15 cellular contexts compared by ENCODE assay signal in the genomic region with DNA sequence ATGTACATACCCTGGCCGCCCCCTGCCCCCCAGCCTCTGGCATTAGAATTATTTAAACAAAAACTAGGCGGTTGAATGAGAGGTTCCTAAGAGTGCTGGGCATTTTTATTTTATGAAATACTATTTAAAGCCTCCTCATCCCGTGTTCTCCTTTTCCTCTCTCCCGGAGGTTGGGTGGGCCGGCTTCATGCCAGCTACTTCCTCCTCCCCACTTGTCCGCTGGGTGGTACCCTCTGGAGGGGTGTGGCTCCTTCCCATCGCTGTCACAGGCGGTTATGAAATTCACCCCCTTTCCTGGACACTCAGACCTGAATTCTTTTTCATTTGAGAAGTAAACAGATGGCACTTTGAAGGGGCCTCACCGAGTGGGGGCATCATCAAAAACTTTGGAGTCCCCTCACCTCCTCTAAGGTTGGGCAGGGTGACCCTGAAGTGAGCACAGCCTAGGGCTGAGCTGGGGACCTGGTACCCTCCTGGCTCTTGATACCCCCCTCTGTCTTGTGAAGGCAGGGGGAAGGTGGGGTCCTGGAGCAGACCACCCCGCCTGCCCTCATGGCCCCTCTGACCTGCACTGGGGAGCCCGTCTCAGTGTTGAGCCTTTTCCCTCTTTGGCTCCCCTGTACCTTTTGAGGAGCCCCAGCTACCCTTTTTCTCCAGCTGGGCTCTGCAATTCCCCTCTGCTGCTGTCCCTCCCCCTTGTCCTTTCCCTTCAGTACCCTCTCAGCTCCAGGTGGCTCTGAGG. TPM values are rescaled to one million over a fixed set of nuclear protein-coding genes. Genes with fewer than 3 reads are reported as not detected.
DNase-seq lines count a peak whose midpoint lies in the region; ATAC-seq and TF ChIP-seq lines count a peak whose summit lies in the region.
"Had no signal": no experiment of that assay in that cellular context is flagged by ENCODE, and none has a peak within 500 bp of the region (broad histone marks: within the 10 kb centered on the region; RNA-seq: fewer than 3 reads in every experiment).

No MANE protein-coding gene starts in this region.

- H3K27ac ChIP-seq in right lobe of liver (no peak overlapping the region), transverse colon (no peak overlapping the region), vagina (no peak overlapping the region)
- H3K27ac ChIP-seq: thoracic aorta had no signal

- H3K36me3 ChIP-seq in right lobe of liver (peaks cover 10 to 32% (median 15%) of the 10 kb centered on the region in 4 donors), transverse colon (peaks cover 0 to 33% (median 17%) of the 10 kb centered on the region in 4 donors), vagina (peaks cover 7 to 44% of the 10 kb centered on the region in 2 donors)

- H3K27ac Mint-ChIP-seq in activated naive CD8-positive, alpha-beta T cell treated with anti-CD3 and anti-CD28 coated beads, Interleukin-2, amount 10 ng/mL, durations not matched to agents 7 days and 5 days = peak overlapping the region; percentile 30
- no peak overlapping the region for H3K27ac Mint-ChIP-seq in activated naive CD8-positive, alpha-beta T cell treated with anti-CD3 and anti-CD28 coated beads for 36 hours
- peak overlapping the region; percentile 74 for H3K27ac Mint-ChIP-seq in activated B cell treated with CpG ODN at 0.5 μM for 24 hours

- no peak for DNase-seq in activated naive CD8-positive, alpha-beta T cell treated with anti-CD3 and anti-CD28 coated beads, Interleukin-2, amount 10 ng/mL, durations not matched to agents 7 days and 5 days
- DNase-seq in activated naive CD8-positive, alpha-beta T cell treated with anti-CD3 and anti-CD28 coated beads for 36 hours = no peak
- DNase-seq in activated B cell treated with CpG ODN at 0.5 μM for 24 hours = no peak
- DNase-seq in right lobe of liver = peak in 2 of 3 donors; percentile 56 to 60
- no peak for DNase-seq in transverse colon
- no peak for DNase-seq in vagina (ENCODE audit: extremely low spot score in 2 of 2)
- no peak for DNase-seq in pons (ENCODE audit: low spot score)
- DNase-seq: kidney glomerular epithelial cell; NCI-H1105; stimulated activated CD4-positive, alpha-beta T cell treated with anti-CD3 and anti-CD28 coated beads, Interleukin-12 subunit alpha, Interleukin-12 subunit beta, amount 100 ng/mL, for 4 hours had no signal

- peaks cover 27% of the 10 kb centered on the region for H3K36me3 Mint-ChIP-seq in activated naive CD8-positive, alpha-beta T cell treated with anti-CD3 and anti-CD28 coated beads, Interleukin-2, amount 10 ng/mL, durations not matched to agents 7 days and 5 days
- peaks cover 20% of the 10 kb centered on the region for H3K36me3 Mint-ChIP-seq in activated naive CD8-positive, alpha-beta T cell treated with anti-CD3 and anti-CD28 coated beads for 36 hours
- H3K36me3 Mint-ChIP-seq in activated B cell treated with CpG ODN at 0.5 μM for 24 hours (ENCODE audit: low read depth) = peaks cover 57% of the 10 kb centered on the region

- TF ChIP-seq EP300 in transverse colon (IDR thresholded peaks at IDR 0.05; ENCODE audit: low read depth) = no peak

- TF ChIP-seq CTCF in activated B cell treated with CpG ODN at 0.5 μM for 24 hours (IDR thresholded peaks at IDR 0.05) (no peak), right lobe of liver (IDR thresholded peaks at IDR 0.05) (no peak), transverse colon (IDR thresholded peaks at IDR 0.05) (no peak), vagina (IDR thresholded peaks at IDR 0.05) (no peak)

- H3K27me3 Mint-ChIP-seq in activated naive CD8-positive, alpha-beta T cell treated with anti-CD3 and anti-CD28 coated beads, Interleukin-2, amount 10 ng/mL, durations not matched to agents 7 days and 5 days = no peaks in the 10 kb centered on the region
- H3K27me3 Mint-ChIP-seq in activated naive CD8-positive, alpha-beta T cell treated with anti-CD3 and anti-CD28 coated beads for 36 hours = peaks cover 4% of the 10 kb centered on the region
- H3K27me3 Mint-ChIP-seq in activated B cell treated with CpG ODN at 0.5 μM for 24 hours = no peaks in the 10 kb centered on the region

- POLR2A ChIA-PET in activated naive CD8-positive, alpha-beta T cell treated with anti-CD3 and anti-CD28 coated beads, Interleukin-2, amount 10 ng/mL, durations not matched to agents 7 days and 5 days (lab: Charles Lee) = no interaction called here
- POLR2A ChIA-PET in activated B cell treated with CpG ODN at 0.5 μM for 24 hours (lab: Charles Lee) = interaction anchor here (0.7 kb wide), 1 partner anchor 71 kb away, joined by 3 read pairs; no protein-coding TSS in a partner anchor

- 41% methylated on average over 9 of the region's 11 CpGs for WGBS in right lobe of liver (ENCODE audit: insufficient coverage, low coverage, low lambda C conversion rate, missing lambda C conversion rate)
- 70 to 77% methylated on average over 4 to 11 of the region's 11 CpGs for WGBS in transverse colon (ENCODE audit: low coverage in 1 of 2), 2 donors

- H3K9me3 ChIP-seq in right lobe of liver = no peaks in the 10 kb centered on the region
- no peaks in the 10 kb centered on the region for H3K9me3 ChIP-seq in transverse colon
- H3K9me3 ChIP-seq in vagina = no peaks in the 10 kb centered on the region
- H3K9me3 ChIP-seq: breast epithelium, thoracic aorta had no signal

- H3K4me3 ChIP-seq in right lobe of liver = no peak overlapping the region
- H3K4me3 ChIP-seq in transverse colon = no peak overlapping the region
- no peak overlapping the region for H3K4me3 ChIP-seq in vagina
- H3K4me3 ChIP-seq: breast epithelium, thoracic aorta had no signal

- H3K9me3 Mint-ChIP-seq in activated naive CD8-positive, alpha-beta T cell treated with anti-CD3 and anti-CD28 coated beads, Interleukin-2, amount 10 ng/mL, durations not matched to agents 7 days and 5 days = no peaks in the 10 kb centered on the region
- H3K9me3 Mint-ChIP-seq in activated naive CD8-positive, alpha-beta T cell treated with anti-CD3 and anti-CD28 coated beads for 36 hours = no peaks in the 10 kb centered on the region
- H3K9me3 Mint-ChIP-seq in activated B cell treated with CpG ODN at 0.5 μM for 24 hours = no peaks in the 10 kb centered on the region

- no peak for ATAC-seq in activated naive CD8-positive, alpha-beta T cell treated with anti-CD3 and anti-CD28 coated beads, Interleukin-2, amount 10 ng/mL, durations not matched to agents 7 days and 5 days (ENCODE audit: low read depth)
- ATAC-seq in activated B cell treated with CpG ODN at 0.5 μM for 24 hours (ENCODE audit: low read depth) (no peak), right lobe of liver (peak in 1 of 4 donors; percentile 1), GM18868 (IDR thresholded peaks at IDR 0.05; ENCODE audit: unreplicated experiment) (no peak)

- H3K27me3 ChIP-seq in right lobe of liver (no peaks in the 10 kb centered on the region), transverse colon (no peaks in the 10 kb centered on the region), vagina (no peaks in the 10 kb centered on the region)
- H3K27me3 ChIP-seq: breast epithelium had no signal

- H3K4me1 ChIP-seq in right lobe of liver (peaks cover 0 to 27% (median 13%) of the 10 kb centered on the region in 4 donors), transverse colon (peaks cover 12 to 29% (median 18%) of the 10 kb centered on the region in 4 donors), vagina (peaks cover 35% of the 10 kb centered on the region)

- H3K4me1 Mint-ChIP-seq in activated naive CD8-positive, alpha-beta T cell treated with anti-CD3 and anti-CD28 coated beads, Interleukin-2, amount 10 ng/mL, durations not matched to agents 7 days and 5 days = peaks cover 25% of the 10 kb centered on the region
- peaks cover 14% of the 10 kb centered on the region for H3K4me1 Mint-ChIP-seq in activated naive CD8-positive, alpha-beta T cell treated with anti-CD3 and anti-CD28 coated beads for 36 hours
- H3K4me1 Mint-ChIP-seq in activated B cell treated with CpG ODN at 0.5 μM for 24 hours = peaks cover 89% of the 10 kb centered on the region

- intact Hi-C loops in activated B cell treated with CpG ODN at 0.5 μM for 24 hours (cut with micrococcal nuclease) (no loop called here), right lobe of liver (cut with DNase I) (no loop called here), transverse colon (cut with DNase I; ENCODE audit: low total_unique reads) (loop anchor here (10.0 kb wide), 1 partner anchor 69 kb away; no protein-coding TSS in a partner anchor), vagina (cut with DNase I) (no loop called here)

- CTCF ChIA-PET in activated B cell treated with CpG ODN at 0.5 μM for 24 hours (lab: Charles Lee) = interaction anchor here (1.0 to 1.4 kb wide), 2 partner anchors 48 to 71 kb away, joined by 3 to 4 read pairs; no protein-coding TSS in a partner anchor

- no peak for TF ChIP-seq POLR2A in right lobe of liver (IDR thresholded peaks at IDR 0.05)
- peak; percentile 3 for TF ChIP-seq POLR2A in transverse colon (IDR thresholded peaks at IDR 0.05)
- no peak for TF ChIP-seq POLR2A in vagina (IDR thresholded peaks at IDR 0.05)

- no peak overlapping the region for H3K4me3 Mint-ChIP-seq in activated naive CD8-positive, alpha-beta T cell treated with anti-CD3 and anti-CD28 coated beads, Interleukin-2, amount 10 ng/mL, durations not matched to agents 7 days and 5 days
- no peak overlapping the region for H3K4me3 Mint-ChIP-seq in activated naive CD8-positive, alpha-beta T cell treated with anti-CD3 and anti-CD28 coated beads for 36 hours
- H3K4me3 Mint-ChIP-seq in activated B cell treated with CpG ODN at 0.5 μM for 24 hours = no peak overlapping the region

- in situ Hi-C loops in transverse colon (cut with MboI; ENCODE audit: low pct_ligation_motif_present in 1 of 4, low pct_unique_long_range_greater_than_20kb in 1 of 4, low sequenced_read_pairs in 3 of 4) = no loop called here

RNA-seq across cellular contexts. Expression of a gene that starts 7.6 kb away (rescaled TPM):
- total RNA-seq in activated naive CD8-positive, alpha-beta T cell treated with anti-CD3 and anti-CD28 coated beads, Interleukin-2, amount 10 ng/mL, durations not matched to agents 7 days and 5 days = 10 to 100 TPM; 25.1 to 25.9 TPM
- 10 to 100 TPM; 12.6 to 13.0 TPM for total RNA-seq in activated naive CD8-positive, alpha-beta T cell treated with anti-CD3 and anti-CD28 coated beads for 36 hours
- total RNA-seq in activated B cell treated with CpG ODN at 0.5 μM for 24 hours = 46.9 and 50.4 TPM in 2 replicates
- 100 to 1,000 TPM in 1 of 6 experiments, 10 to 100 TPM in 5; 20.0 to 124 (median 58.6) TPM for total RNA-seq in right lobe of liver
- total RNA-seq in transverse colon = 100 to 1,000 TPM in 3 of 4 donors, 10 to 100 TPM in 1; 34.6 to 613 (median 264) TPM
- total RNA-seq in vagina = 169 TPM

RNA-seq across cellular contexts. Expression of a gene that starts 11.5 kb away (rescaled TPM):
- not detected for total RNA-seq in activated naive CD8-positive, alpha-beta T cell treated with anti-CD3 and anti-CD28 coated beads, Interleukin-2, amount 10 ng/mL, durations not matched to agents 7 days and 5 days
- total RNA-seq in activated naive CD8-positive, alpha-beta T cell treated with anti-CD3 and anti-CD28 coated beads for 36 hours = not detected
- 0.20 TPM in 1 of 2 replicates, not detected in the other for total RNA-seq in activated B cell treated with CpG ODN at 0.5 μM for 24 hours
- total RNA-seq in right lobe of liver = under 1 TPM in 3 of 6 experiments, not detected in 3; 0.05 to 0.07 (median 0.07) TPM
- 1 to 10 TPM in 1 of 4 donors, under 1 TPM in 3; 0.14 to 1.1 (median 0.46) TPM for total RNA-seq in transverse colon
- 0.49 TPM for total RNA-seq in vagina
- total RNA-seq: HT1080, NCI-H460 had no signal

Comparison
In these comparisons a context has a peak if more than half of its experiments do, and no peak if none do; other contexts are left out.
1. DNase-seq: peak in right lobe of liver (2 of 3); none in activated naive CD8-positive, alpha-beta T cell treated with anti-CD3 and anti-CD28 coated beads, Interleukin-2, amount 10 ng/mL, durations not matched to agents 7 days and 5 days (single experiment), activated naive CD8-positive, alpha-beta T cell treated with anti-CD3 and anti-CD28 coated beads for 36 hours (single experiment), activated B cell treated with CpG ODN at 0.5 μM for 24 hours (single experiment), transverse colon (single experiment), vagina (0 of 2) and pons (single experiment).